ENCODE assay signal across 1 cellular context in the genomic region with DNA sequence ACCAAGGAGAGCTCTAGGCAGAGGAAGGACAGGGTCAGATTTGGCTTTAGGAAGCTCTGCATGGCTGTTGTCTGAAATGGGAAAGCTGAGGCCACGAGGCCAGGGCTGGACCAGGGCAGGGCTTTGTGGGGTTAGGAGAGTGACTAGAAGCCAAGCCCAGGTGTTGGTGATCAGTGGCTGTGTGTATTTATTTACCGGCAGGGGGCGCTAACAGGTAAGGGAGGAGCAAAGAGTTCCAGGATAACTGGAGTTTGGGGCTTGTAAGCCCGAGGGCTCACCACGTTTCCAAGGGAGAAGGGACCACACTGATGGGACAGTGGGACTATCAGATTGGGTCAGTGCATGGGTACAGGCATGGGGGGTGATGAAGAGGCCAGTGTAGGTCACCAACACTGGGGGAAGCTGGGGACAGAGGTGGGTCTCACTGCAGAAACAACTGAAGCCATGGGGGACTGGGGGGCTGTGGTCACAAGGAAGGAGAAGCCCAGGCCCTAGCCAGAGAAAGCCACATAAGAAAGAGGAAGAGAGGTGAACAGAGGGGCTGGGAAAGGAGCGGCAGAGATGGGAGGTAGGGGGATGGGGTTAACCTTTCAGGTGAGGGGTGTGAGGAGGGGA.
TF ChIP-seq lines count a peak whose summit lies in the region.

No MANE protein-coding gene starts in this region.

TF ChIP-seq in HEK293, 187 proteins besides CTCF, POLR2A, EP300 and RAD21 (continued from another document and continues in another):
- TF ChIP-seq, protein P1, sequence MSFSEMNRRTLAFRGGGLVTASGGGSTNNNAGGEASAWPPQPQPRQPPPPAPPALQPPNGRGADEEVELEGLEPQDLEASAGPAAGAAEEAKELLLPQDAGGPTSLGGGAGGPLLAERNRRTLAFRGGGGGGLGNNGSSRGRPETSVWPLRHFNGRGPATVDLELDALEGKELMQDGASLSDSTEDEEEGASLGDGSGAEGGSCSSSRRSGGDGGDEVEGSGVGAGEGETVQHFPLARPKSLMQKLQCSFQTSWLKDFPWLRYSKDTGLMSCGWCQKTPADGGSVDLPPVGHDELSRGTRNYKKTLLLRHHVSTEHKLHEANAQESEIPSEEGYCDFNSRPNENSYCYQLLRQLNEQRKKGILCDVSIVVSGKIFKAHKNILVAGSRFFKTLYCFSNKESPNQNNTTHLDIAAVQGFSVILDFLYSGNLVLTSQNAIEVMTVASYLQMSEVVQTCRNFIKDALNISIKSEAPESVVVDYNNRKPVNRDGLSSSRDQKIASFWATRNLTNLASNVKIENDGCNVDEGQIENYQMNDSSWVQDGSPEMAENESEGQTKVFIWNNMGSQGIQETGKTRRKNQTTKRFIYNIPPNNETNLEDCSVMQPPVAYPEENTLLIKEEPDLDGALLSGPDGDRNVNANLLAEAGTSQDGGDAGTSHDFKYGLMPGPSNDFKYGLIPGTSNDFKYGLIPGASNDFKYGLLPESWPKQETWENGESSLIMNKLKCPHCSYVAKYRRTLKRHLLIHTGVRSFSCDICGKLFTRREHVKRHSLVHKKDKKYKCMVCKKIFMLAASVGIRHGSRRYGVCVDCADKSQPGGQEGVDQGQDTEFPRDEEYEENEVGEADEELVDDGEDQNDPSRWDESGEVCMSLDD (tag by site-specific recombination; IDR thresholded peaks at IDR 0.05) = peak; percentile 60; the same call in 1 of the 2 replicates
- no peak for TF ChIP-seq ZNF37A (tag by site-specific recombination; IDR thresholded peaks at IDR 0.05)
- TF ChIP-seq ZNF174 (tag by site-specific recombination; IDR thresholded peaks at IDR 0.05) = no peak
- no peak for TF ChIP-seq SALL2 (tag by site-specific recombination; IDR thresholded peaks at IDR 0.05; ENCODE audit: borderline replicate concordance)
- TF ChIP-seq OSR2 (tag by site-specific recombination; IDR thresholded peaks at IDR 0.05) = no peak
- no peak for TF ChIP-seq KLF7 (tag by site-specific recombination; IDR thresholded peaks at IDR 0.05; ENCODE audit: borderline replicate concordance)
- TF ChIP-seq ZBTB8A (tag by site-specific recombination; IDR thresholded peaks at IDR 0.05) = no peak; the same call in 1 of the 2 replicates
- TF ChIP-seq ZFP69B (tag by site-specific recombination; IDR thresholded peaks at IDR 0.05) = no peak
- no peak for TF ChIP-seq ZNF433 (tag by site-specific recombination; IDR thresholded peaks at IDR 0.05; ENCODE audit: low read depth)
- TF ChIP-seq ZNF658 (tag by site-specific recombination; IDR thresholded peaks at IDR 0.05) = no peak
- no peak for TF ChIP-seq ZNF274 (IDR thresholded peaks at IDR 0.05; ENCODE audit: low read length)
- no peak for TF ChIP-seq ZNF274 (tag by site-specific recombination; IDR thresholded peaks at IDR 0.05; ENCODE audit: borderline replicate concordance)
- no peak for TF ChIP-seq ZNF23 (tag by site-specific recombination; IDR thresholded peaks at IDR 0.05; ENCODE audit: borderline replicate concordance)
- TF ChIP-seq ZFHX2 (tag by site-specific recombination; conservative IDR thresholded peaks at IDR 0.05) = no peak
- no peak for TF ChIP-seq ZNF423 (tag by site-specific recombination; IDR thresholded peaks at IDR 0.05)
- TF ChIP-seq ZBTB48 (tag by site-specific recombination; IDR thresholded peaks at IDR 0.05) = peak; percentile 81
- no peak for TF ChIP-seq RBAK (tag by site-specific recombination; IDR thresholded peaks at IDR 0.05)
- no peak for TF ChIP-seq BCL11B (tag by site-specific recombination; IDR thresholded peaks at IDR 0.05; ENCODE audit: low read depth)
- TF ChIP-seq MZF1 (tag by site-specific recombination; IDR thresholded peaks at IDR 0.05; ENCODE audit: borderline replicate concordance) = no peak
- TF ChIP-seq INSM2 (tag by site-specific recombination; IDR thresholded peaks at IDR 0.05) = no peak
- no peak for TF ChIP-seq ZNF791 (tag by site-specific recombination; IDR thresholded peaks at IDR 0.05)
- no peak for TF ChIP-seq ZNF184 (tag by site-specific recombination; IDR thresholded peaks at IDR 0.05)
- TF ChIP-seq ZNF501 (tag by site-specific recombination; IDR thresholded peaks at IDR 0.05) = no peak
- no peak for TF ChIP-seq ZNF776 (tag by site-specific recombination; IDR thresholded peaks at IDR 0.05; ENCODE audit: borderline replicate concordance)
- no peak for TF ChIP-seq ZNF266 (tag by site-specific recombination; IDR thresholded peaks at IDR 0.05; ENCODE audit: low read depth)
- no peak for TF ChIP-seq HOXD13 (CRISPR knock-in tag; IDR thresholded peaks at IDR 0.05; ENCODE audit: borderline replicate concordance)
- peak; percentile 58; the same call in 1 of the 2 replicates for TF ChIP-seq IKZF3 (tag by site-specific recombination; IDR thresholded peaks at IDR 0.05)
- no peak for TF ChIP-seq ZBTB6 (tag by site-specific recombination; IDR thresholded peaks at IDR 0.05)
- TF ChIP-seq ZNF221 (tag by site-specific recombination; IDR thresholded peaks at IDR 0.05; ENCODE audit: borderline replicate concordance) = no peak
- TF ChIP-seq ZNF560 (tag by site-specific recombination; IDR thresholded peaks at IDR 0.05; ENCODE audit: borderline replicate concordance) = no peak
- TF ChIP-seq ZSCAN4 (tag by site-specific recombination; IDR thresholded peaks at IDR 0.05) = no peak
- no peak for TF ChIP-seq ZSCAN30 (tag by site-specific recombination; IDR thresholded peaks at IDR 0.05)
- no peak for TF ChIP-seq HOXA7 (CRISPR knock-in tag; IDR thresholded peaks at IDR 0.05; ENCODE audit: borderline replicate concordance)
- no peak for TF ChIP-seq ZNF48 (tag by site-specific recombination; IDR thresholded peaks at IDR 0.05)
- no peak for TF ChIP-seq ZNF843 (tag by site-specific recombination; IDR thresholded peaks at IDR 0.05)
- no peak; the same call in 1 of the 2 replicates for TF ChIP-seq GLIS2 (tag by site-specific recombination; IDR thresholded peaks at IDR 0.05)
- no peak for TF ChIP-seq ZNF830 (tag by site-specific recombination; IDR thresholded peaks at IDR 0.05; ENCODE audit: low read depth)
- no peak for TF ChIP-seq PRDM2 (tag by site-specific recombination; IDR thresholded peaks at IDR 0.05; ENCODE audit: borderline replicate concordance)
- TF ChIP-seq ZNF473 (tag by site-specific recombination; IDR thresholded peaks at IDR 0.05) = 0 out of 2 replicates have a peak, but pooled peaks have one; percentile 33
- no peak for TF ChIP-seq ZNF664 (tag by site-specific recombination; IDR thresholded peaks at IDR 0.05)
- TF ChIP-seq ZNF585B (tag by site-specific recombination; IDR thresholded peaks at IDR 0.05) = no peak
- no peak for TF ChIP-seq ZNF692 (tag by site-specific recombination; IDR thresholded peaks at IDR 0.05)
- TF ChIP-seq, protein P2, sequence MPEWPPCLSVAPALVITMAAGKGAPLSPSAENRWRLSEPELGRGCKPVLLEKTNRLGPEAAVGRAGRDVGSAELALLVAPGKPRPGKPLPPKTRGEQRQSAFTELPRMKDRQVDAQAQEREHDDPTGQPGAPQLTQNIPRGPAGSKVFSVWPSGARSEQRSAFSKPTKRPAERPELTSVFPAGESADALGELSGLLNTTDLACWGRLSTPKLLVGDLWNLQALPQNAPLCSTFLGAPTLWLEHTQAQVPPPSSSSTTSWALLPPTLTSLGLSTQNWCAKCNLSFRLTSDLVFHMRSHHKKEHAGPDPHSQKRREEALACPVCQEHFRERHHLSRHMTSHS (tag by site-specific recombination; IDR thresholded peaks at IDR 0.05) = 0 out of 2 replicates have a peak, but pooled peaks have one; percentile 29
- no peak for TF ChIP-seq ZNF169 (tag by site-specific recombination; IDR thresholded peaks at IDR 0.05)
